ENCODE assay signal across 1 cellular context in the genomic region with DNA sequence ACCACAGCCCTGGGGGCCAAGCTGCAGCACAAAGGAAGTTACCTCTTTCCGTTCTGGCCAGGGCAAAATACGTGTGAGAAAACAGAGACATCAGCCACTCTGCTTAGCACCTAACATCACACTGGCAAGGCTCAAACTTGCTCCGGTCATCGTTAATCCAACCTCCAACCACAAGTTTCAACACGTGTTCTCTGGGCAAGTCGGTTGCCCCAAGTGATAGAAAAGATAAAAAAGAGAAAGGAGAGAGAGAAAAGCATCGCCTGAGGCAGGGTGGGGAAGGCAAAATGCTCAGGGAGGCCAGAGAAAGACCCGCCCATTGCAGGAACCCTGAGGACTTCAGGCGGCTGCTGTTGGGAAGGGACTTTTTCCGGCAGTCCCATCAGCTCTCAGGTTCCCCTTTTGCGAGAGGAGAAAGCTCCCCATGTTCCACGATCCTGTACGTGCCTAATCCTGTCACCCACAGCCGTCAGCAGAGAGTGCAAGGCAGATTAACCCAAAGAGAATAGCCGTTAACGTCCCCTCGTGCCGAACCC.
TF ChIP-seq lines count a peak whose summit lies in the region.

No MANE protein-coding gene starts in this region.

TF ChIP-seq in H1, 55 proteins besides CTCF, POLR2A, EP300 and RAD21:
- no peak for TF ChIP-seq NANOG (IDR thresholded peaks at IDR 0.05; ENCODE audit: insufficient read depth, low read depth, low read length, poor library complexity, severe bottlenecking)
- no peak for TF ChIP-seq SIRT6 (IDR thresholded peaks at IDR 0.05; ENCODE audit: low read length)
- TF ChIP-seq, protein P1, sequence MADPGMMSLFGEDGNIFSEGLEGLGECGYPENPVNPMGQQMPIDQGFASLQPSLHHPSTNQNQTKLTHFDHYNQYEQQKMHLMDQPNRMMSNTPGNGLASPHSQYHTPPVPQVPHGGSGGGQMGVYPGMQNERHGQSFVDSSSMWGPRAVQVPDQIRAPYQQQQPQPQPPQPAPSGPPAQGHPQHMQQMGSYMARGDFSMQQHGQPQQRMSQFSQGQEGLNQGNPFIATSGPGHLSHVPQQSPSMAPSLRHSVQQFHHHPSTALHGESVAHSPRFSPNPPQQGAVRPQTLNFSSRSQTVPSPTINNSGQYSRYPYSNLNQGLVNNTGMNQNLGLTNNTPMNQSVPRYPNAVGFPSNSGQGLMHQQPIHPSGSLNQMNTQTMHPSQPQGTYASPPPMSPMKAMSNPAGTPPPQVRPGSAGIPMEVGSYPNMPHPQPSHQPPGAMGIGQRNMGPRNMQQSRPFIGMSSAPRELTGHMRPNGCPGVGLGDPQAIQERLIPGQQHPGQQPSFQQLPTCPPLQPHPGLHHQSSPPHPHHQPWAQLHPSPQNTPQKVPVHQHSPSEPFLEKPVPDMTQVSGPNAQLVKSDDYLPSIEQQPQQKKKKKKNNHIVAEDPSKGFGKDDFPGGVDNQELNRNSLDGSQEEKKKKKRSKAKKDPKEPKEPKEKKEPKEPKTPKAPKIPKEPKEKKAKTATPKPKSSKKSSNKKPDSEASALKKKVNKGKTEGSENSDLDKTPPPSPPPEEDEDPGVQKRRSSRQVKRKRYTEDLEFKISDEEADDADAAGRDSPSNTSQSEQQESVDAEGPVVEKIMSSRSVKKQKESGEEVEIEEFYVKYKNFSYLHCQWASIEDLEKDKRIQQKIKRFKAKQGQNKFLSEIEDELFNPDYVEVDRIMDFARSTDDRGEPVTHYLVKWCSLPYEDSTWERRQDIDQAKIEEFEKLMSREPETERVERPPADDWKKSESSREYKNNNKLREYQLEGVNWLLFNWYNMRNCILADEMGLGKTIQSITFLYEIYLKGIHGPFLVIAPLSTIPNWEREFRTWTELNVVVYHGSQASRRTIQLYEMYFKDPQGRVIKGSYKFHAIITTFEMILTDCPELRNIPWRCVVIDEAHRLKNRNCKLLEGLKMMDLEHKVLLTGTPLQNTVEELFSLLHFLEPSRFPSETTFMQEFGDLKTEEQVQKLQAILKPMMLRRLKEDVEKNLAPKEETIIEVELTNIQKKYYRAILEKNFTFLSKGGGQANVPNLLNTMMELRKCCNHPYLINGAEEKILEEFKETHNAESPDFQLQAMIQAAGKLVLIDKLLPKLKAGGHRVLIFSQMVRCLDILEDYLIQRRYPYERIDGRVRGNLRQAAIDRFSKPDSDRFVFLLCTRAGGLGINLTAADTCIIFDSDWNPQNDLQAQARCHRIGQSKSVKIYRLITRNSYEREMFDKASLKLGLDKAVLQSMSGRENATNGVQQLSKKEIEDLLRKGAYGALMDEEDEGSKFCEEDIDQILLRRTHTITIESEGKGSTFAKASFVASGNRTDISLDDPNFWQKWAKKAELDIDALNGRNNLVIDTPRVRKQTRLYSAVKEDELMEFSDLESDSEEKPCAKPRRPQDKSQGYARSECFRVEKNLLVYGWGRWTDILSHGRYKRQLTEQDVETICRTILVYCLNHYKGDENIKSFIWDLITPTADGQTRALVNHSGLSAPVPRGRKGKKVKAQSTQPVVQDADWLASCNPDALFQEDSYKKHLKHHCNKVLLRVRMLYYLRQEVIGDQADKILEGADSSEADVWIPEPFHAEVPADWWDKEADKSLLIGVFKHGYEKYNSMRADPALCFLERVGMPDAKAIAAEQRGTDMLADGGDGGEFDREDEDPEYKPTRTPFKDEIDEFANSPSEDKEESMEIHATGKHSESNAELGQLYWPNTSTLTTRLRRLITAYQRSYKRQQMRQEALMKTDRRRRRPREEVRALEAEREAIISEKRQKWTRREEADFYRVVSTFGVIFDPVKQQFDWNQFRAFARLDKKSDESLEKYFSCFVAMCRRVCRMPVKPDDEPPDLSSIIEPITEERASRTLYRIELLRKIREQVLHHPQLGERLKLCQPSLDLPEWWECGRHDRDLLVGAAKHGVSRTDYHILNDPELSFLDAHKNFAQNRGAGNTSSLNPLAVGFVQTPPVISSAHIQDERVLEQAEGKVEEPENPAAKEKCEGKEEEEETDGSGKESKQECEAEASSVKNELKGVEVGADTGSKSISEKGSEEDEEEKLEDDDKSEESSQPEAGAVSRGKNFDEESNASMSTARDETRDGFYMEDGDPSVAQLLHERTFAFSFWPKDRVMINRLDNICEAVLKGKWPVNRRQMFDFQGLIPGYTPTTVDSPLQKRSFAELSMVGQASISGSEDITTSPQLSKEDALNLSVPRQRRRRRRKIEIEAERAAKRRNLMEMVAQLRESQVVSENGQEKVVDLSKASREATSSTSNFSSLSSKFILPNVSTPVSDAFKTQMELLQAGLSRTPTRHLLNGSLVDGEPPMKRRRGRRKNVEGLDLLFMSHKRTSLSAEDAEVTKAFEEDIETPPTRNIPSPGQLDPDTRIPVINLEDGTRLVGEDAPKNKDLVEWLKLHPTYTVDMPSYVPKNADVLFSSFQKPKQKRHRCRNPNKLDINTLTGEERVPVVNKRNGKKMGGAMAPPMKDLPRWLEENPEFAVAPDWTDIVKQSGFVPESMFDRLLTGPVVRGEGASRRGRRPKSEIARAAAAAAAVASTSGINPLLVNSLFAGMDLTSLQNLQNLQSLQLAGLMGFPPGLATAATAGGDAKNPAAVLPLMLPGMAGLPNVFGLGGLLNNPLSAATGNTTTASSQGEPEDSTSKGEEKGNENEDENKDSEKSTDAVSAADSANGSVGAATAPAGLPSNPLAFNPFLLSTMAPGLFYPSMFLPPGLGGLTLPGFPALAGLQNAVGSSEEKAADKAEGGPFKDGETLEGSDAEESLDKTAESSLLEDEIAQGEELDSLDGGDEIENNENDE (IDR thresholded peaks at IDR 0.05; ENCODE audit: insufficient replicate concordance, low read length): no peak
- TF ChIP-seq SUZ12 (IDR thresholded peaks at IDR 0.05; ENCODE audit: low read length): no peak
- no peak for TF ChIP-seq USF2 (IDR thresholded peaks at IDR 0.05; ENCODE audit: low read length)
- TF ChIP-seq ASH2L (IDR thresholded peaks at IDR 0.05; ENCODE audit: low read length): no peak
- no peak for TF ChIP-seq JUND (IDR thresholded peaks at IDR 0.05; ENCODE audit: low read length)
- TF ChIP-seq HDAC6 (IDR thresholded peaks at IDR 0.05; ENCODE audit: low read depth, low read length): no peak
- no peak for TF ChIP-seq CHD1 (IDR thresholded peaks at IDR 0.05; ENCODE audit: low read depth, low read length)
- no peak for TF ChIP-seq BRCA1 (IDR thresholded peaks at IDR 0.05; ENCODE audit: low read depth, low read length)
- no peak for TF ChIP-seq EZH2 (IDR thresholded peaks at IDR 0.05; ENCODE audit: low read depth, low read length, severe bottlenecking)
- TF ChIP-seq, protein P2, sequence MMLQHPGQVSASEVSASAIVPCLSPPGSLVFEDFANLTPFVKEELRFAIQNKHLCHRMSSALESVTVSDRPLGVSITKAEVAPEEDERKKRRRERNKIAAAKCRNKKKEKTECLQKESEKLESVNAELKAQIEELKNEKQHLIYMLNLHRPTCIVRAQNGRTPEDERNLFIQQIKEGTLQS (IDR thresholded peaks at IDR 0.05; ENCODE audit: insufficient read depth, low read depth, low read length): no peak
- no peak for TF ChIP-seq TAF1 (IDR thresholded peaks at IDR 0.05; ENCODE audit: low read depth, low read length)
- TF ChIP-seq CBX8 (IDR thresholded peaks at IDR 0.05; ENCODE audit: borderline replicate concordance, low read depth, low read length): no peak
- no peak for TF ChIP-seq TCF12 (IDR thresholded peaks at IDR 0.05; ENCODE audit: low read depth, low read length)
- TF ChIP-seq KDM4A (IDR thresholded peaks at IDR 0.05; ENCODE audit: low read depth, low read length, severe bottlenecking): no peak
- TF ChIP-seq SIN3A (conservative IDR thresholded peaks at IDR 0.05 in 1 of 2, IDR thresholded peaks at IDR 0.05 in 1 of 2; ENCODE audit: low read depth in 1 of 2, low read length in 2 of 2): no peak
